17 cellular contexts compared by ENCODE assay signal in the genomic region with DNA sequence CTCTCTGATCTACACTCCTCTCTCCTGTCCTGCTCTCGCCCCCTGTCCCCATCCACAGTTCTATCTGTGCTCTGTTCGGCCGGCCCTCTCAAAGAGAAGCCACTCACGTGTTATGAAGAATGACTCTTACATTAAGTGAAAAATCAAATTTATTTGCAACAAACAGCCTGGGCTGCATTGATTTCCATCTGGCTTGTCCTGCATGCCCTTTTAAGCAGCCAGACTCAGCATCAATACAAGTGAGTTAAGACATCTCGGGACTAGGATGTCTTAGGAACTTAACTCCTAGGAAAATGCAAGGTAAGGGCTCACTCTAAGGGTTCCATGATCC.
DNase-seq lines count a peak whose midpoint lies in the region; ATAC-seq, FAIRE-seq and TF ChIP-seq lines count a peak whose summit lies in the region.
"Had no signal": no experiment of that assay in that cellular context is flagged by ENCODE, and none has a peak within 500 bp of the region (broad histone marks: within the 10 kb centered on the region; RNA-seq: fewer than 3 reads in every experiment).

No MANE protein-coding gene starts in this region.

- no peak overlapping the region for H4K91ac ChIP-seq in H1 (replicated peaks; ENCODE audit: insufficient read length, low read length)

- H3K27me3 ChIP-seq in HUES64 (ENCODE audit: insufficient read depth, low read length) (no peaks in the 10 kb centered on the region), H1 (replicated peaks in 1 of 4; ENCODE audit: control insufficient read depth in 3 of 4, extremely low read depth in 1 of 4, insufficient read depth in 3 of 4, low read length in 3 of 4) (no peaks in the 10 kb centered on the region), smooth muscle cell (ENCODE audit: low read depth) (no peaks in the 10 kb centered on the region), thyroid gland (no peaks in the 10 kb centered on the region)
- H3K27me3 ChIP-seq: MG63 had no signal

- H3K9me3 ChIP-seq in HUES64 (ENCODE audit: insufficient read depth, low read depth, low read length) (no peaks in the 10 kb centered on the region), H1 (ENCODE audit: insufficient read depth in 2 of 2, low read depth in 1 of 2, low read length in 1 of 2) (no peaks in the 10 kb centered on the region), mesodermal cell (ENCODE audit: control insufficient read depth, low read length) (no peaks in the 10 kb centered on the region), smooth muscle cell (replicated peaks; ENCODE audit: low read depth) (no peaks in the 10 kb centered on the region), thyroid gland (no peaks in the 10 kb centered on the region)
- H3K9me3 ChIP-seq: MG63 had no signal

- H3K79me1 ChIP-seq in H1 (ENCODE audit: low read depth, low read length): no peaks in the 10 kb centered on the region

- H4K5ac ChIP-seq in H1 (ENCODE audit: insufficient read length, low read depth, low read length): no peak overlapping the region

- no peak overlapping the region for H3K27ac ChIP-seq in HUES64 (ENCODE audit: low read depth, low read length)
- H3K27ac ChIP-seq in H1 (ENCODE audit: low read depth, low read length): no peak overlapping the region
- peak overlapping the region; percentile 32 for H3K27ac ChIP-seq in mesodermal cell (ENCODE audit: low read depth, low read length, severe bottlenecking)
- no peak overlapping the region for H3K27ac ChIP-seq in smooth muscle cell (ENCODE audit: low read depth)
- H3K27ac ChIP-seq in thyroid gland: no peak overlapping the region

- H3K23me2 ChIP-seq in H1 (ENCODE audit: low read depth, low read length): no peaks in the 10 kb centered on the region

- CTCF ChIA-PET in H1 (lab: Charles Lee; ENCODE audit: partially characterized antibody): interaction anchor here (0.6 to 5.8 kb wide), 9 partner anchors 8 to 222 kb away, joined by 3 to 32 read pairs (median 18); no protein-coding TSS in a partner anchor

- FAIRE-seq in H1 (lab: Jason Lieb, UNC): no peak

- H3K56ac ChIP-seq in H1 (replicated peaks; ENCODE audit: insufficient read length, low read depth, low read length): no peak overlapping the region

- H3K18ac ChIP-seq in H1 (ENCODE audit: extremely low read depth, low read length): no peak overlapping the region

- no peak overlapping the region for H2BK5ac ChIP-seq in H1 (ENCODE audit: low read depth, low read length)

- H2AK5ac ChIP-seq in H1 (ENCODE audit: low read depth, low read length): no peak overlapping the region

- POLR2A ChIA-PET in H1 (lab: Charles Lee; ENCODE audit: partially characterized antibody): no interaction called here

- no peak for ATAC-seq in GM19455 (IDR thresholded peaks at IDR 0.05; ENCODE audit: unreplicated experiment)
- ATAC-seq: PC-3 had no signal

- H2BK15ac ChIP-seq in H1 (ENCODE audit: low read length): peak overlapping the region; percentile 75; the same call in 1 of the 2 replicates

- H3K79me2 ChIP-seq in H1 (ENCODE audit: control insufficient read depth in 1 of 2, insufficient read depth in 2 of 2, low read length in 2 of 2): no peaks in the 10 kb centered on the region
- no peaks in the 10 kb centered on the region for H3K79me2 ChIP-seq in smooth muscle cell (ENCODE audit: low read depth)

- no peak overlapping the region for H2BK12ac ChIP-seq in H1 (ENCODE audit: low read depth, low read length)

- no peak overlapping the region for H2BK120ac ChIP-seq in H1 (replicated peaks; ENCODE audit: low read depth, low read length)

- no peak for TF ChIP-seq RAD21 in H1 (IDR thresholded peaks at IDR 0.05 in 1 of 2, conservative IDR thresholded peaks at IDR 0.05 in 1 of 2; ENCODE audit: low read depth in 2 of 2, low read length in 2 of 2)

- no peak overlapping the region for H3K14ac ChIP-seq in H1 (ENCODE audit: insufficient read length)

- no peak for DNase-seq in H1 (ENCODE audit: low read depth in 1 of 2, low spot score in 2 of 2)
- no peak for DNase-seq in smooth muscle cell (lab: John Stamatoyannopoulos, UW; ENCODE audit: unreplicated experiment)
- no peak for DNase-seq in DMS 273 treated with DMSO at 0.1 percent for 48 hours (lab: John Stamatoyannopoulos, UW)
- no peak for DNase-seq in thyroid gland
- no peak for DNase-seq in activated effector memory CD4-positive, alpha-beta T cell treated with anti-CD3 and anti-CD28 coated beads, Interleukin-2, amount 50 U/mL, for 16 hours
- DNase-seq: Calu3; CD4-positive, CD25-positive, alpha-beta regulatory T cell; DMS79 treated with DMSO at 0.1 percent for 48 hours; GDM1; MG63; NCI-H1092 treated with DMSO at 0.1 percent for 48 hours; NCI-H1694; NCI-H748 treated with DMSO at 0.1 percent for 48 hours; PC-3 had no signal

- WGBS in HUES64: 68% methylated on average over 5 of the region's 5 CpGs
- 72% methylated on average over 4 of the region's 5 CpGs; no CpG with 5 or more reads in 1 of the 2 experiments for WGBS in H1 (ENCODE audit: extremely low coverage in 1 of 2, insufficient coverage in 1 of 2, insufficient read length in 1 of 2, insufficient replicate concordance in 2 of 2, low coverage in 1 of 2, low lambda C conversion rate in 2 of 2, missing lambda C conversion rate in 1 of 2), 2 experiments
- 70 to 71% methylated on average over 1 to 4 of the region's 5 CpGs for WGBS in mesodermal cell (ENCODE audit: insufficient coverage in 2 of 2), 2 experiments
- 72% methylated on average over 5 of the region's 5 CpGs for WGBS in smooth muscle cell (ENCODE audit: low lambda C conversion rate)
- 66 to 67% methylated on average over 5 of the region's 5 CpGs for WGBS in thyroid gland, 2 donors

- no peak overlapping the region for H3K9ac ChIP-seq in HUES64 (ENCODE audit: low read depth, low read length)
- no peak overlapping the region for H3K9ac ChIP-seq in H1 (replicated peaks in 1 of 4; ENCODE audit: extremely low read depth in 1 of 4, low read depth in 3 of 4, low read length in 3 of 4)
- no peak overlapping the region for H3K9ac ChIP-seq in smooth muscle cell (ENCODE audit: low read depth)

- no peak overlapping the region for H3K23ac ChIP-seq in H1 (ENCODE audit: insufficient read length)

- H2AFZ ChIP-seq in H1 (ENCODE audit: low read length) (peak overlapping the region; percentile 84; the same call in 1 of the 2 replicates), smooth muscle cell (ENCODE audit: low read depth) (no peak overlapping the region)

- no peak overlapping the region for H3K4ac ChIP-seq in H1 (replicated peaks; ENCODE audit: insufficient read length, low read depth, low read length)

- H3K4me3 ChIP-seq in HUES64 (ENCODE audit: low read length) (peak overlapping the region; percentile 17; the same call in 1 of the 2 replicates), H1 (ENCODE audit: extremely low read depth in 1 of 4, insufficient read depth in 2 of 4, low read depth in 3 of 4, low read length in 4 of 4) (peak overlapping the region in 1 of 4 experiments; percentile 32; a peak in 2 of 8 replicates), mesodermal cell (ENCODE audit: extremely low read depth, insufficient read depth, low read length, poor library complexity, severe bottlenecking) (no peak overlapping the region), smooth muscle cell (no peak overlapping the region), thyroid gland (replicated peaks in 1 of 3) (no peak overlapping the region)
- H3K4me3 ChIP-seq: MG63 had no signal

- H3K36me3 ChIP-seq in HUES64 (ENCODE audit: insufficient read depth, low read length) (no peaks in the 10 kb centered on the region), H1 (ENCODE audit: control insufficient read depth in 2 of 4, insufficient read depth in 4 of 4, low read length in 3 of 4) (no peaks in the 10 kb centered on the region), mesodermal cell (ENCODE audit: control insufficient read depth, insufficient read depth, low read length) (peaks cover 16% of the 10 kb centered on the region), smooth muscle cell (ENCODE audit: low read depth) (no peaks in the 10 kb centered on the region), thyroid gland (no peaks in the 10 kb centered on the region)
- H3K36me3 ChIP-seq: MG63 had no signal

- H4K8ac ChIP-seq in H1 (ENCODE audit: extremely low read depth, insufficient read depth, low read length): no peak overlapping the region

- no peak for TF ChIP-seq CTCF in H1 (IDR thresholded peaks at IDR 0.05; ENCODE audit: control extremely low read depth in 1 of 3, insufficient read depth in 1 of 3, low read depth in 1 of 3, low read length in 3 of 3)
- no peak for TF ChIP-seq CTCF in smooth muscle cell (IDR thresholded peaks at IDR 0.05; ENCODE audit: borderline replicate concordance, insufficient read depth, poor library complexity, severe bottlenecking)
- TF ChIP-seq CTCF in thyroid gland (IDR thresholded peaks at IDR 0.05): no peak

- no peak for TF ChIP-seq EP300 in H1 (IDR thresholded peaks at IDR 0.05; ENCODE audit: borderline replicate concordance in 1 of 2, low read depth in 2 of 2, low read length in 2 of 2)

- H2BK20ac ChIP-seq in H1 (ENCODE audit: low read length): no peak overlapping the region

- H3K4me2 ChIP-seq in H1 (ENCODE audit: insufficient read depth in 1 of 2, low read depth in 2 of 2, low read length in 2 of 2) (peak overlapping the region; percentile 42 to 56; a peak in 2 of 4 replicates), smooth muscle cell (peak overlapping the region; percentile 68)

- H3K4me1 ChIP-seq in HUES64 (ENCODE audit: insufficient read depth, low read length) (peaks cover 15% of the 10 kb centered on the region; the same call in 1 of the 2 replicates), H1 (replicated peaks in 1 of 4; ENCODE audit: control insufficient read depth in 3 of 4, insufficient read depth in 4 of 4, low read length in 3 of 4) (peaks cover 7 to 22% (median 13%) of the 10 kb centered on the region in 4 experiments), mesodermal cell (ENCODE audit: control insufficient read depth, insufficient read depth, low read length, poor library complexity, severe bottlenecking) (peaks cover 7% of the 10 kb centered on the region), smooth muscle cell (ENCODE audit: low read depth) (no peaks in the 10 kb centered on the region), thyroid gland (no peaks in the 10 kb centered on the region)

- TF ChIP-seq POLR2A in H1 (IDR thresholded peaks at IDR 0.05; ENCODE audit: control extremely low read depth in 1 of 2, low read depth in 2 of 2, low read length in 2 of 2) (no peak), thyroid gland (IDR thresholded peaks at IDR 0.05) (no peak)

- intact Hi-C loops in thyroid gland (cut with DNase I): no loop called here

- no peaks in the 10 kb centered on the region for H4K20me1 ChIP-seq in H1 (replicated peaks in 1 of 2; ENCODE audit: control insufficient read depth in 1 of 2, insufficient read depth in 2 of 2, low read length in 2 of 2)
- H4K20me1 ChIP-seq in smooth muscle cell (ENCODE audit: low read depth): no peaks in the 10 kb centered on the region

- H3F3A ChIP-seq in smooth muscle cell (ENCODE audit: low read depth): no peaks in the 10 kb centered on the region

TF ChIP-seq in H1, 55 proteins besides CTCF, POLR2A, EP300 and RAD21 (continues in another document):
- TF ChIP-seq POU5F1 (IDR thresholded peaks at IDR 0.05; ENCODE audit: low read depth, low read length) (no peak), SIX5 (IDR thresholded peaks at IDR 0.05; ENCODE audit: low read depth, low read length) (no peak), JUND (IDR thresholded peaks at IDR 0.05; ENCODE audit: low read length) (no peak), RFX5 (IDR thresholded peaks at IDR 0.05; ENCODE audit: borderline replicate concordance, low read depth, low read length) (no peak), TEAD4 (IDR thresholded peaks at IDR 0.05; ENCODE audit: low read depth, low read length) (no peak)
